In genomic region chr1:156154317-156154749, GRCh38 we compare ENCODE assay signal across 8 cellular contexts. TPM values are rescaled to one million over a fixed set of nuclear protein-coding genes. Genes with fewer than 3 reads are reported as not detected.
DNase-seq lines count a peak whose midpoint lies in the region; ATAC-seq, FAIRE-seq and TF ChIP-seq lines count a peak whose summit lies in the region.

No MANE protein-coding gene starts in this region.

- SMC1A ChIA-PET in GM12878 (lab: Charles Lee; ENCODE audit: uncharacterized antibody, unreplicated experiment), result interaction anchor here (1.0 to 22.3 kb wide), 9 partner anchors 8 to 70 kb away, joined by 3 to 411 read pairs (median 9); partner anchors contain the start of gene PMF1

- ATAC-seq in GM19025 (IDR thresholded peaks at IDR 0.05; ENCODE audit: low read depth, unreplicated experiment) (peak; percentile 44), HG03457 (IDR thresholded peaks at IDR 0.05; ENCODE audit: unreplicated experiment) (peak; percentile 48), GM12878 (peak; percentile 80)

- TF ChIP-seq CTCF in GM12878 (IDR thresholded peaks at IDR 0.05 in 2 of 3, conservative IDR thresholded peaks at IDR 0.05 in 1 of 3; ENCODE audit: control insufficient read depth in 2 of 3, extremely low read depth in 1 of 3, insufficient read depth in 1 of 3, low read depth in 3 of 3, low read length in 3 of 3), result peak in 1 of 3 experiments; percentile 9; a peak in 1 of 6 replicates

- no peaks in the 10 kb centered on the region for H3K27me3 ChIP-seq in BLaER1 treated with 17β-estradiol and CSF1 and Interleukin-3, amounts not matched to agents 10 nM and 100 nM
- H3K27me3 ChIP-seq in GM12878 (replicated peaks in 1 of 2; ENCODE audit: control insufficient read depth in 2 of 2, insufficient read depth in 2 of 2, low read length in 1 of 2), result no peaks in the 10 kb centered on the region

- CTCF ChIA-PET in GM12878 (lab: Yijun Ruan, JAX), result interaction anchor here (0.9 to 16.8 kb wide), 10 partner anchors 7 to 165 kb away, joined by 3 to 502 read pairs (median 4); partner anchors contain the start of gene PMF1

- peak overlapping the region; percentile 85 to 100 (median 96) for H3K4me2 ChIP-seq in BLaER1 treated with 17β-estradiol and CSF1 and Interleukin-3, amounts not matched to agents 10 nM and 100 nM
- peak overlapping the region; percentile 97 for H3K4me2 ChIP-seq in GM12878 (ENCODE audit: control insufficient read depth, insufficient read depth)

- H2AFZ ChIP-seq in GM12878 (ENCODE audit: control insufficient read depth, low read depth, low read length), result peak overlapping the region; percentile 6

- POLR2A ChIA-PET in GM12878 (lab: Charles Lee), result interaction anchor here (0.7 to 11.7 kb wide), 6 partner anchors 10 to 129 kb away, joined by 3 to 158 read pairs (median 14); partner anchors contain the start of genes PMF1, SLC25A44 and TMEM79

- FAIRE-seq in GM12878 (lab: Jason Lieb, UNC), result no peak

- no peak for TF ChIP-seq RAD21 in GM12878 (IDR thresholded peaks at IDR 0.05; ENCODE audit: insufficient read depth, low read depth, low read length)

- peaks cover 90 to 100% (median 96%) of the 10 kb centered on the region in 10 experiments for H3K4me1 ChIP-seq in BLaER1 treated with 17β-estradiol and CSF1 and Interleukin-3, amounts not matched to agents 10 nM and 100 nM
- peaks cover 88% of the 10 kb centered on the region for H3K4me1 ChIP-seq in GM12878 (ENCODE audit: control insufficient read depth, insufficient read depth, low read length)

- DNase-seq in GM12878 (ENCODE audit: low read depth, low spot score) (peak; percentile 81), AG08396 (ENCODE audit: low spot score) (no peak), midbrain (lab: John Stamatoyannopoulos, UW) (no peak), LoVo (ENCODE audit: low spot score) (no peak)
- peak; percentile 42 to 58 for DNase-seq in stimulated activated CD4-positive, alpha-beta T cell treated with anti-CD3 and anti-CD28 coated beads, Interleukin-2, amount 100 ng/mL, for 48 hours

- H3K79me2 ChIP-seq in GM12878 (ENCODE audit: control insufficient read depth, insufficient read depth, low read length), result peaks cover 41% of the 10 kb centered on the region

- intact Hi-C loops in GM12878 (cut with micrococcal nuclease; ENCODE audit: unreplicated experiment), result loop anchor here (2.0 kb wide), 1 partner anchor 44 kb away; no protein-coding TSS in a partner anchor

- in situ Hi-C loops in GM12878 (cut with MboI), result no loop called here

- BruUV-seq in GM12878 (replicated peaks; lab: Mats Ljungman, UMichigan), result no TSS peak

- peak overlapping the region; percentile 76 to 93 (median 87) for H3K27ac ChIP-seq in BLaER1 treated with 17β-estradiol and CSF1 and Interleukin-3, amounts not matched to agents 10 nM and 100 nM
- H3K27ac ChIP-seq in GM12878 (ENCODE audit: control insufficient read depth, insufficient read depth), result peak overlapping the region; percentile 82

- H4K20me1 ChIP-seq in BLaER1 treated with 17β-estradiol and CSF1 and Interleukin-3, amounts not matched to agents 10 nM and 100 nM, result no peaks in the 10 kb centered on the region
- no peaks in the 10 kb centered on the region for H4K20me1 ChIP-seq in GM12878 (ENCODE audit: control insufficient read depth, insufficient read depth)

- peaks cover 0 to 32% (median 22%) of the 10 kb centered on the region in 11 experiments; a peak in 15 of 22 replicates for H3K36me3 ChIP-seq in BLaER1 treated with 17β-estradiol and CSF1 and Interleukin-3, amounts not matched to agents 10 nM and 100 nM
- H3K36me3 ChIP-seq in GM12878 (ENCODE audit: control insufficient read depth in 2 of 2, insufficient read depth in 2 of 2, low read length in 1 of 2), result peaks cover 0 to 9% of the 10 kb centered on the region in 2 experiments; a peak in 3 of 4 replicates

- WGBS in GM12878 (ENCODE audit: insufficient coverage, insufficient replicate concordance, low lambda C conversion rate, missing lambda C conversion rate), result 0% methylated on average over 11 of the region's 11 CpGs

- peak; percentile 65 for TF ChIP-seq POLR2A in GM12878 (IDR thresholded peaks at IDR 0.05; ENCODE audit: low read depth, low read length)

- RAD21 ChIA-PET in GM12878 (lab: Charles Lee; ENCODE audit: unreplicated experiment), result interaction anchor here (0.6 to 17.9 kb wide), 13 partner anchors 9 to 129 kb away, joined by 3 to 361 read pairs (median 4); partner anchors contain the start of genes LMNA, PMF1, SLC25A44 and SMG5

- no peaks in the 10 kb centered on the region for H3K9me3 ChIP-seq in BLaER1 treated with 17β-estradiol and CSF1 and Interleukin-3, amounts not matched to agents 10 nM and 100 nM (replicated peaks in 1 of 11)
- no peaks in the 10 kb centered on the region for H3K9me3 ChIP-seq in GM12878 (replicated peaks; ENCODE audit: control insufficient read depth, insufficient read depth, low read length)

- peak overlapping the region; percentile 75 to 89 (median 81) for H3K9ac ChIP-seq in BLaER1 treated with 17β-estradiol and CSF1 and Interleukin-3, amounts not matched to agents 10 nM and 100 nM
- peak overlapping the region; percentile 68 for H3K9ac ChIP-seq in GM12878 (ENCODE audit: control insufficient read depth, insufficient read depth, low read length)

- no peak for TF ChIP-seq EP300 in GM12878 (IDR thresholded peaks at IDR 0.05; ENCODE audit: borderline replicate concordance in 1 of 2, control insufficient read depth in 1 of 2, low read depth in 2 of 2, low read length in 2 of 2)

- peak overlapping the region; percentile 28 to 77 (median 63) for H3K4me3 ChIP-seq in BLaER1 treated with 17β-estradiol and CSF1 and Interleukin-3, amounts not matched to agents 10 nM and 100 nM
- H3K4me3 ChIP-seq in GM12878, result peak overlapping the region; percentile 94

RNA-seq across cellular contexts. Expression of gene SEMA4A, which starts 0.9 kb away (rescaled TPM):
- total RNA-seq in GM12878 (2013; cell fraction: nucleolus; rRNA removed), result 64.1 and 65.1 TPM in 2 replicates
- 24.4 and 36.5 TPM in 2 replicates for total RNA-seq in GM12878 (2014; rRNA removed)
- total RNA-seq in GM12878 (2014; rRNA removed; fragmentation: Illumina TruSeq; extraction: Trizol), result 16.5 and 17.2 TPM in 2 replicates
- total RNA-seq in GM12878 (2021), result 46.3 and 52.1 TPM in 2 replicates
- 18.2 TPM for polyA plus RNA-seq in GM12878 (2011; ENCODE audit: low read depth)
- polyA plus RNA-seq in GM12878 (2011; rRNA removed), result 10.5 and 20.9 TPM in 2 replicates
- 24.1 and 29.5 TPM in 2 replicates for polyA plus RNA-seq in GM12878 (2011; cell fraction: cytosol; rRNA removed)
- 35.2 and 36.4 TPM in 2 replicates for polyA plus RNA-seq in GM12878 (2011; cell fraction: nucleus; rRNA removed)
- polyA plus RNA-seq in GM12878 (2012), result 25.7 and 38.9 TPM in 2 replicates
- 25.7 and 31.2 TPM in 2 replicates for polyA plus RNA-seq in GM12878 (2014; fragmentation: Illumina TruSeq; extraction: Trizol)
- polyA plus RNA-seq in GM12878 (2014; fragmentation: Nextera tagmentation; extraction: Ambion mirVana), result 1 to 10 TPM; 2.6 to 3.4 TPM
- polyA plus RNA-seq in GM12878 (2014; rRNA removed), result 34.4 and 38.4 TPM in 2 replicates
- 10 to 100 TPM; 60.3 to 64.2 TPM for polyA plus RNA-seq in GM12878 (2016; fragmentation: Nextera tagmentation; extraction: Ambion mirVana)
- 35.6 and 48.7 TPM in 2 replicates for polyA minus RNA-seq in GM12878 (2011; rRNA and poly(A)+ RNA removed)
- polyA minus RNA-seq in GM12878 (2011; cell fraction: cytosol; rRNA and poly(A)+ RNA removed), result 21.6 and 23.9 TPM in 2 replicates
- 25.8 and 43.8 TPM in 2 replicates for polyA minus RNA-seq in GM12878 (2011; cell fraction: nucleus; rRNA and poly(A)+ RNA removed)

RNA-seq across cellular contexts. Expression of gene SLC25A44, which starts 39.6 kb away (rescaled TPM):
- total RNA-seq in GM12878 (2013; cell fraction: nucleolus; rRNA removed), result 29.0 and 32.4 TPM in 2 replicates
- 22.4 and 25.6 TPM in 2 replicates for total RNA-seq in GM12878 (2014; rRNA removed)
- 21.1 TPM in 2 replicates for total RNA-seq in GM12878 (2014; rRNA removed; fragmentation: Illumina TruSeq; extraction: Trizol)
- total RNA-seq in GM12878 (2021), result 28.7 and 37.7 TPM in 2 replicates
- 12.3 TPM for polyA plus RNA-seq in GM12878 (2011; ENCODE audit: low read depth)
- polyA plus RNA-seq in GM12878 (2011; rRNA removed), result 22.2 and 36.3 TPM in 2 replicates
- polyA plus RNA-seq in GM12878 (2011; cell fraction: cytosol; rRNA removed), result 37.9 and 40.4 TPM in 2 replicates
- 21.2 and 21.6 TPM in 2 replicates for polyA plus RNA-seq in GM12878 (2011; cell fraction: nucleus; rRNA removed)
- 12.9 and 17.2 TPM in 2 replicates for polyA plus RNA-seq in GM12878 (2012)
- polyA plus RNA-seq in GM12878 (2014; fragmentation: Illumina TruSeq; extraction: Trizol), result 36.5 and 43.3 TPM in 2 replicates
- 1 to 10 TPM; 7.1 to 9.2 TPM for polyA plus RNA-seq in GM12878 (2014; fragmentation: Nextera tagmentation; extraction: Ambion mirVana)
- polyA plus RNA-seq in GM12878 (2014; rRNA removed), result 28.3 and 29.9 TPM in 2 replicates
- polyA plus RNA-seq in GM12878 (2016; fragmentation: Nextera tagmentation; extraction: Ambion mirVana), result 10 to 100 TPM; 32.5 to 35.8 TPM
- 39.0 and 49.8 TPM in 2 replicates for polyA minus RNA-seq in GM12878 (2011; rRNA and poly(A)+ RNA removed)
- polyA minus RNA-seq in GM12878 (2011; cell fraction: cytosol; rRNA and poly(A)+ RNA removed), result 10.4 and 12.9 TPM in 2 replicates
- 7.4 and 13.0 TPM in 2 replicates for polyA minus RNA-seq in GM12878 (2011; cell fraction: nucleus; rRNA and poly(A)+ RNA removed)

RNA-seq across cellular contexts. Expression of gene LMNA, which starts 39.8 kb away (rescaled TPM):
- 58.3 and 77.1 TPM in 2 replicates for total RNA-seq in GM12878 (2013; cell fraction: nucleolus; rRNA removed)
- 130 and 136 TPM in 2 replicates for total RNA-seq in GM12878 (2014; rRNA removed)
- total RNA-seq in GM12878 (2014; rRNA removed; fragmentation: Illumina TruSeq; extraction: Trizol), result 31.6 and 35.1 TPM in 2 replicates
- 188 and 189 TPM in 2 replicates for total RNA-seq in GM12878 (2021)
- 30.2 TPM for polyA plus RNA-seq in GM12878 (2011; ENCODE audit: low read depth)
- polyA plus RNA-seq in GM12878 (2011; rRNA removed), result 37.3 and 52.9 TPM in 2 replicates
- 76.4 and 82.6 TPM in 2 replicates for polyA plus RNA-seq in GM12878 (2011; cell fraction: cytosol; rRNA removed)
- 164 and 324 TPM in 2 replicates for polyA plus RNA-seq in GM12878 (2011; cell fraction: nucleus; rRNA removed)
- polyA plus RNA-seq in GM12878 (2012), result 32.4 and 54.8 TPM in 2 replicates
- polyA plus RNA-seq in GM12878 (2014; fragmentation: Illumina TruSeq; extraction: Trizol), result 9.6 and 30.1 TPM in 2 replicates
- polyA plus RNA-seq in GM12878 (2014; fragmentation: Nextera tagmentation; extraction: Ambion mirVana), result 1 to 10 TPM in 1 of 2 experiments, under 1 TPM in 1; 0.42 to 6.0 TPM
- 101 and 109 TPM in 2 replicates for polyA plus RNA-seq in GM12878 (2014; rRNA removed)
- polyA plus RNA-seq in GM12878 (2016; fragmentation: Nextera tagmentation; extraction: Ambion mirVana), result 100 to 1,000 TPM; 320 to 334 TPM
- 42.8 and 77.1 TPM in 2 replicates for polyA minus RNA-seq in GM12878 (2011; rRNA and poly(A)+ RNA removed)
- 30.6 and 41.6 TPM in 2 replicates for polyA minus RNA-seq in GM12878 (2011; cell fraction: cytosol; rRNA and poly(A)+ RNA removed)
- 32.8 and 46.7 TPM in 2 replicates for polyA minus RNA-seq in GM12878 (2011; cell fraction: nucleus; rRNA and poly(A)+ RNA removed)

RNA-seq across cellular contexts. Expression of gene PMF1, which starts 58.5 kb away (rescaled TPM):
- total RNA-seq in GM12878 (2013; cell fraction: nucleolus; rRNA removed), result 23.6 and 24.0 TPM in 2 replicates
- total RNA-seq in GM12878 (2014; rRNA removed), result 70.8 and 72.4 TPM in 2 replicates
- 52.8 and 60.1 TPM in 2 replicates for total RNA-seq in GM12878 (2014; rRNA removed; fragmentation: Illumina TruSeq; extraction: Trizol)
- total RNA-seq in GM12878 (2021), result 63.7 and 68.4 TPM in 2 replicates
- 34.3 TPM for polyA plus RNA-seq in GM12878 (2011; ENCODE audit: low read depth)
- 39.9 and 52.8 TPM in 2 replicates for polyA plus RNA-seq in GM12878 (2011; rRNA removed)
- 98.3 and 110 TPM in 2 replicates for polyA plus RNA-seq in GM12878 (2011; cell fraction: cytosol; rRNA removed)
- polyA plus RNA-seq in GM12878 (2011; cell fraction: nucleus; rRNA removed), result 47.2 and 59.4 TPM in 2 replicates
- polyA plus RNA-seq in GM12878 (2012), result 42.0 and 52.6 TPM in 2 replicates
- polyA plus RNA-seq in GM12878 (2014; fragmentation: Illumina TruSeq; extraction: Trizol), result 62.4 and 72.7 TPM in 2 replicates
- polyA plus RNA-seq in GM12878 (2014; fragmentation: Nextera tagmentation; extraction: Ambion mirVana), result 10 to 100 TPM in 1 of 2 experiments, 1 to 10 TPM in 1; 6.7 to 17.6 TPM
- polyA plus RNA-seq in GM12878 (2014; rRNA removed), result 81.0 and 81.7 TPM in 2 replicates
- polyA plus RNA-seq in GM12878 (2016; fragmentation: Nextera tagmentation; extraction: Ambion mirVana), result 100 to 1,000 TPM in 1 of 2 experiments, 10 to 100 TPM in 1; 97.8 to 105 TPM
- polyA minus RNA-seq in GM12878 (2011; rRNA and poly(A)+ RNA removed), result 20.9 and 31.2 TPM in 2 replicates
- polyA minus RNA-seq in GM12878 (2011; cell fraction: cytosol; rRNA and poly(A)+ RNA removed), result 10.0 and 11.7 TPM in 2 replicates
- 4.7 and 10.7 TPM in 2 replicates for polyA minus RNA-seq in GM12878 (2011; cell fraction: nucleus; rRNA and poly(A)+ RNA removed)

Comparison
In these comparisons a context has a peak if more than half of its experiments do, and no peak if none do; other contexts are left out.
1. DNase-seq: peak in GM12878 (single experiment) and stimulated activated CD4-positive, alpha-beta T cell treated with anti-CD3 and anti-CD28 coated beads, Interleukin-2, amount 100 ng/mL, for 48 hours (2 of 2); none in AG08396 (single experiment), midbrain (single experiment) and LoVo (single experiment).
2. Peak in every context shown above with its lines, with median percentiles within 50 percentile points of each other: ATAC-seq.